Comparison of ENCODE assay signal across 14 cellular contexts in genomic region chr13:112249644-112250610, GRCh38.
DNase-seq lines count a peak whose midpoint lies in the region; ATAC-seq and TF ChIP-seq lines count a peak whose summit lies in the region.
"Had no signal": no experiment of that assay in that cellular context is flagged by ENCODE, and none has a peak within 500 bp of the region (broad histone marks: within the 10 kb centered on the region; RNA-seq: fewer than 3 reads in every experiment).

No MANE protein-coding gene starts in this region.

- H3K9ac ChIP-seq in colonic mucosa (ENCODE audit: low read depth in 2 of 2, low read length in 2 of 2), result no peak overlapping the region

- intact Hi-C loops in colonic mucosa (cut with DNase I) (no loop called here), spleen (cut with DNase I; ENCODE audit: low total_unique reads) (no loop called here)

- ATAC-seq in lung (ENCODE audit: insufficient read depth, low FRiP score) (no peak), GM21360 (IDR thresholded peaks at IDR 0.05; ENCODE audit: unreplicated experiment) (no peak)

- no peaks in the 10 kb centered on the region for H3K4me1 ChIP-seq in colonic mucosa
- no peaks in the 10 kb centered on the region for H3K4me1 ChIP-seq in lung (ENCODE audit: control insufficient read depth in 2 of 2, insufficient read depth in 2 of 2, low read length in 2 of 2)
- H3K4me1 ChIP-seq in spleen, result no peaks in the 10 kb centered on the region

- no peak overlapping the region for H3K27ac ChIP-seq in colonic mucosa
- no peak overlapping the region for H3K27ac ChIP-seq in lung (ENCODE audit: low read depth in 1 of 2, low read length in 1 of 2)
- no peak overlapping the region for H3K27ac ChIP-seq in spleen
- H3K27ac ChIP-seq: HL-60, PC-9 had no signal

- DNase-seq in H7 (peak; percentile 63), colonic mucosa (peak; percentile 9), lung (ENCODE audit: low spot score) (peak; percentile 24), spleen (peak; percentile 65), NK-92 (lab: John Stamatoyannopoulos, UW; ENCODE audit: unreplicated experiment) (no peak), DMS153 (lab: John Stamatoyannopoulos, UW) (no peak)
- DNase-seq: ACHN; CD4-positive, CD25-positive, alpha-beta regulatory T cell; HFFc6; KBM-7; NCI-H1105; PC-9 had no signal

- no peak for TF ChIP-seq CTCF in colonic mucosa (IDR thresholded peaks at IDR 0.05)
- TF ChIP-seq CTCF in lung (IDR thresholded peaks at IDR 0.05; ENCODE audit: control extremely low read depth, extremely low read depth), result no peak
- TF ChIP-seq CTCF in spleen (IDR thresholded peaks at IDR 0.05 in 8 of 11, conservative IDR thresholded peaks at IDR 0.05 in 3 of 11), result no peak

- TF ChIP-seq POLR2A in spleen (IDR thresholded peaks at IDR 0.05), result no peak

- H3K36me3 ChIP-seq in H7 (replicated peaks; ENCODE audit: control insufficient read depth, insufficient read depth, low read length), result no peaks in the 10 kb centered on the region
- H3K36me3 ChIP-seq in colonic mucosa, result no peaks in the 10 kb centered on the region
- H3K36me3 ChIP-seq in lung (ENCODE audit: control insufficient read depth in 2 of 2, insufficient read depth in 2 of 2, low read length in 2 of 2), result no peaks in the 10 kb centered on the region
- no peaks in the 10 kb centered on the region for H3K36me3 ChIP-seq in spleen

- H3K9me3 ChIP-seq in colonic mucosa (no peaks in the 10 kb centered on the region), lung (ENCODE audit: control insufficient read depth in 2 of 2, insufficient read depth in 1 of 2, low read length in 1 of 2) (peaks cover 0 to 5% of the 10 kb centered on the region in 2 donors), spleen (no peaks in the 10 kb centered on the region)

- H3K4me3 ChIP-seq in H7 (ENCODE audit: insufficient read depth, low read depth, low read length), result no peak overlapping the region
- no peak overlapping the region for H3K4me3 ChIP-seq in colonic mucosa
- no peak overlapping the region for H3K4me3 ChIP-seq in lung
- no peak overlapping the region for H3K4me3 ChIP-seq in spleen
- H3K4me3 ChIP-seq: PC-9 had no signal

- 82 to 88% methylated on average over 39 of the region's 39 CpGs for WGBS in lung, 2 donors
- 80 to 85% (median 83%) methylated on average over 36 to 39 of the region's 39 CpGs for WGBS in spleen, 5 donors

- H3K27me3 ChIP-seq in H7 (ENCODE audit: control insufficient read depth, insufficient read depth, low read length), result no peaks in the 10 kb centered on the region
- no peaks in the 10 kb centered on the region for H3K27me3 ChIP-seq in colonic mucosa
- no peaks in the 10 kb centered on the region for H3K27me3 ChIP-seq in lung (ENCODE audit: control insufficient read depth, insufficient read depth)
- H3K27me3 ChIP-seq in spleen (replicated peaks in 1 of 7), result peaks cover 0 to 29% (median 0%) of the 10 kb centered on the region in 7 donors

Comparison
In these comparisons a context has a peak if more than half of its experiments do, and no peak if none do; other contexts are left out.
1. DNase-seq: peak in H7 (single experiment), colonic mucosa (single experiment), lung (single experiment) and spleen (single experiment); none in NK-92 (single experiment) and DMS153 (single experiment).